Comparison of ENCODE assay signal across 13 cellular contexts in the genomic region with DNA sequence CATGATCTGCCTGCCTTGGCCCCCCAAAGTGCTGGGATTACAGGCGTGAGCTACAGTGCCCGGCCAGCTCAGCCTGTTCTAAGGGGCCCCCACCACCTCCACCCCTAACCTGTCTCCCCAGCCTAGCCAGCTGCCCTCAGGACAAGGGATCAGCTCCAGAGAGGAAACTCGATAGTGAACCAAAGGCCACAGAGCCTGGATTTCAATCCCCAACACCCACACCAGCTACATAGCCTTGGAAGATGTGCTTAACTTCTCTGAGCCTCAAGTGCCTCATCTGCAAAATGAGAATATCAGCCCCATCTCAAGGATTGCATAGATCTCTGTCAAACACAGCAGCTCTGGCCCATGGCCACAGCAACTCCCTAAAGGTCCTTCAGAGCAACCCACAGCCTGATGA. TPM values are rescaled to one million over a fixed set of nuclear protein-coding genes. Genes with fewer than 3 reads are reported as not detected.
DNase-seq lines count a peak whose midpoint lies in the region; ATAC-seq and TF ChIP-seq lines count a peak whose summit lies in the region.
"Had no signal": no experiment of that assay in that cellular context is flagged by ENCODE, and none has a peak within 500 bp of the region (broad histone marks: within the 10 kb centered on the region; RNA-seq: fewer than 3 reads in every experiment).

No MANE protein-coding gene starts in this region.

- peaks cover 4% of the 10 kb centered on the region for H3K27me3 Mint-ChIP-seq in neural progenitor cell (ENCODE audit: insufficient read depth, low read depth)

- H3K4me2 ChIP-seq in BLaER1, result peak overlapping the region; percentile 90
- no peak overlapping the region for H3K4me2 ChIP-seq in neural progenitor cell

- H3K9ac ChIP-seq in BLaER1 (0 out of 2 replicates have a peak overlapping the region, but pooled peaks have one; percentile 38), neural progenitor cell (no peak overlapping the region)

- no peak overlapping the region for H3K4me3 Mint-ChIP-seq in neural progenitor cell

- no peak for ATAC-seq in HG03565 (IDR thresholded peaks at IDR 0.05; ENCODE audit: unreplicated experiment)

- no peaks in the 10 kb centered on the region for H3K36me3 Mint-ChIP-seq in neural progenitor cell

- WGBS in testis, 2 donors, result 84% methylated on average over 3 of the region's 3 CpGs
- 70 to 96% (median 83%) methylated on average over 3 of the region's 3 CpGs for WGBS in spleen, 5 donors

- intact Hi-C loops in testis (cut with DNase I; ENCODE audit: low total_unique reads) (no loop called here), spleen (cut with DNase I; ENCODE audit: low total_unique reads) (no loop called here)

- peak overlapping the region; percentile 25 for H3K27ac Mint-ChIP-seq in neural progenitor cell

- H3K27me3 ChIP-seq in BLaER1 (no peaks in the 10 kb centered on the region), neural progenitor cell (no peaks in the 10 kb centered on the region), testis (no peaks in the 10 kb centered on the region), spleen (replicated peaks in 1 of 7) (no peaks in the 10 kb centered on the region)

- H3K9me3 Mint-ChIP-seq in neural progenitor cell, result no peaks in the 10 kb centered on the region

- H3K4me1 ChIP-seq in BLaER1 (peaks cover 96% of the 10 kb centered on the region), neural progenitor cell (peaks cover 9% of the 10 kb centered on the region), testis (peaks cover 24% of the 10 kb centered on the region), spleen (peaks cover 30 to 97% (median 59%) of the 10 kb centered on the region in 6 donors)

- H3K27ac ChIP-seq in BLaER1 (peak overlapping the region; percentile 82), cingulate gyrus (ENCODE audit: low read depth, low read length) (peak overlapping the region; percentile 10), neural progenitor cell (no peak overlapping the region), testis (no peak overlapping the region), spleen (peak overlapping the region in 3 of 8 donors; percentile 18 to 24 (median 18))
- H3K27ac ChIP-seq: thoracic aorta had no signal

- peak; percentile 47 for DNase-seq in RPMI7951 (ENCODE audit: low read depth)
- no peak for DNase-seq in neural progenitor cell (ENCODE audit: low spot score)
- DNase-seq in testis, result no peak
- DNase-seq in spleen, result no peak
- no peak for DNase-seq in DMS53 (lab: John Stamatoyannopoulos, UW)
- DNase-seq: cortex of kidney, DMS153, NCI-H1417 treated with DMSO at 0.1 percent for 48 hours, T-helper 1 cell had no signal

- H3K79me2 ChIP-seq in neural progenitor cell (ENCODE audit: low read depth), result no peaks in the 10 kb centered on the region

- TF ChIP-seq CTCF in neural progenitor cell (IDR thresholded peaks at IDR 0.05) (no peak), testis (IDR thresholded peaks at IDR 0.05) (no peak), spleen (IDR thresholded peaks at IDR 0.05 in 8 of 11, conservative IDR thresholded peaks at IDR 0.05 in 3 of 11) (no peak)

- H2AFZ ChIP-seq in neural progenitor cell (replicated peaks), result no peak overlapping the region

- no peaks in the 10 kb centered on the region for H3F3A ChIP-seq in neural progenitor cell (ENCODE audit: low read depth)

- H3K9me3 ChIP-seq in BLaER1, result no peaks in the 10 kb centered on the region
- no peaks in the 10 kb centered on the region for H3K9me3 ChIP-seq in neural progenitor cell (ENCODE audit: low read depth)
- no peaks in the 10 kb centered on the region for H3K9me3 ChIP-seq in testis
- H3K9me3 ChIP-seq in spleen, result no peaks in the 10 kb centered on the region
- H3K9me3 ChIP-seq: thoracic aorta had no signal

- no peak overlapping the region for H3K4me3 ChIP-seq in BLaER1
- no peak overlapping the region for H3K4me3 ChIP-seq in neural progenitor cell
- H3K4me3 ChIP-seq in testis, result no peak overlapping the region
- no peak overlapping the region for H3K4me3 ChIP-seq in spleen
- H3K4me3 ChIP-seq: thoracic aorta had no signal

- peaks cover 59% of the 10 kb centered on the region for H3K36me3 ChIP-seq in BLaER1
- H3K36me3 ChIP-seq in neural progenitor cell, result no peaks in the 10 kb centered on the region
- H3K36me3 ChIP-seq in testis (ENCODE audit: low read depth, missing control alignments), result no peaks in the 10 kb centered on the region
- H3K36me3 ChIP-seq in spleen, result peaks cover 0 to 70% (median 26%) of the 10 kb centered on the region in 6 donors
- H3K36me3 ChIP-seq: thoracic aorta had no signal

- TF ChIP-seq POLR2A in testis (IDR thresholded peaks at IDR 0.05), result no peak
- no peak for TF ChIP-seq POLR2A in spleen (IDR thresholded peaks at IDR 0.05)

- peaks cover 91% of the 10 kb centered on the region for H4K20me1 ChIP-seq in BLaER1
- H4K20me1 ChIP-seq in neural progenitor cell (ENCODE audit: low read depth), result no peaks in the 10 kb centered on the region

- H3K4me1 Mint-ChIP-seq in neural progenitor cell, result peaks cover 29% of the 10 kb centered on the region

RNA-seq across cellular contexts. Expression of a gene that starts 32.0 kb away (rescaled TPM):
- 105 TPM in 2 replicates for total RNA-seq in RPMI7951 (2014; rRNA removed; shearing (Covaris generic))
- total RNA-seq in neural progenitor cell (ENCODE audit: low replicate concordance) (26.9 and 55.9 TPM in 2 replicates), testis (10 to 100 TPM; 25.0 to 28.7 TPM), spleen (100 to 1,000 TPM in 2 of 7 donors, 10 to 100 TPM in 5; 60.0 to 123 (median 68.8) TPM)
- polyA plus RNA-seq in testis (ENCODE audit: insufficient read depth, low read depth, low replicate concordance) (38.8 TPM), spleen (100 to 1,000 TPM in 1 of 3 donors, 10 to 100 TPM in 2; 57.2 to 106 (median 71.9) TPM)

Comparison
In these comparisons a context has a peak if more than half of its experiments do, and no peak if none do; other contexts are left out.
1. H3K27ac ChIP-seq: peak in BLaER1 (single experiment) and cingulate gyrus (single experiment); none in neural progenitor cell (single experiment) and testis (0 of 2).